ENCODE assay signal across 39 cellular contexts in genomic region chr3:11029948-11030347, GRCh38. TPM values are rescaled to one million over a fixed set of nuclear protein-coding genes. Genes with fewer than 3 reads are reported as not detected.
"Had no signal": no experiment of that assay in that cellular context is flagged by ENCODE, and none has a peak within 500 bp of the region (broad histone marks: within the 10 kb centered on the region; RNA-seq: fewer than 3 reads in every experiment).

No MANE protein-coding gene starts in this region.

- H3K27me3 ChIP-seq: MG63 had no signal

- H3K9me3 ChIP-seq: MG63 had no signal

- H3K36me3 ChIP-seq: MG63 had no signal

- DNase-seq: Karpas-422, Kasumi-1, MG63, MM.1S, MV-4-11, NCI-H1048, NCI-H1092, NCI-H1092 treated with DMSO at 0.1 percent for 48 hours, NCI-H1105, NCI-H1105 treated with DMSO at 0.1 percent for 48 hours, NCI-H1417, NCI-H1417 treated with DMSO at 0.1 percent for 48 hours, NCI-H1436, NCI-H1436 treated with DMSO at 0.1 percent for 48 hours, NCI-H146, NCI-H1694, NCI-H1694 treated with DMSO at 0.1 percent for 48 hours, NCI-H187, NCI-H187 treated with DMSO at 0.1 percent for 48 hours, NCI-H1930, NCI-H2029, NCI-H2029 treated with DMSO at 0.1 percent for 48 hours, NCI-H2081, NCI-H2081 treated with DMSO at 0.1 percent for 48 hours, NCI-H2107, NCI-H2171, NCI-H2171 treated with DMSO at 0.1 percent for 48 hours, NCI-H2227 treated with DMSO at 0.1 percent for 48 hours, NCI-H226, NCI-H345, NCI-H446, NCI-H446 treated with DMSO at 0.1 percent for 48 hours, NCI-H510A, NCI-H510A treated with DMSO at 0.1 percent for 48 hours, NCI-H524, NCI-H524 treated with DMSO at 0.1 percent for 48 hours had no signal

- H3K4me3 ChIP-seq: MG63 had no signal

RNA-seq across cellular contexts. Expression of gene SLC6A1, which starts 37.4 kb away (rescaled TPM):
- total RNA-seq: M059J, MCF 10A, NCI-H460 had no signal
